In the genomic region with DNA sequence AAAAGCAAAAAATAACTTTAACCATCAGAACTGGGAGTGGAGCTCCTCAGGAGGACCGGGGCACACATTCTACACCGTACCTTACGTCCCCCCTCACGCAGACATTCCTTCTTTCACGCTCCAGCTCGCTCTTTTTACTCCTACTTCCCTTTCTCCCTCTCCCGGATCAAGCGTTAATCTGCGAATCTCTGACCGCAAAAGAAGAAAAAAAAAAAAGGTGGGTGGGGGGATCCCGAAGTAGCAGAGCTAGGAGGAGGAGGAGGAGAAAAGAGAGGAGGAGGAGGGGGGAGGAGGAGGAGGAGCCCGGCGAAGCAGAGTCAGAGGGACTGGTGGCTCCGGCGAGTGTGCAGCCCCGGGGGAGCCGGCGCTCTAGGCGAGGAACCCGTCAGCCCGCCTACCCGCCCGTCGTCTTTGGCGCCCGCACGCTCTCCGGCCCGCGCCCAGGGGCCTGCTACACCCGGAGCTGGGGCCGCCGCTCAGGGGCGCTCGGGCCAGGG, we compare ENCODE assay signal across 8 cellular contexts. TPM values are rescaled to one million over a fixed set of nuclear protein-coding genes. Genes with fewer than 3 reads are reported as not detected.
DNase-seq lines count a peak whose midpoint lies in the region; ATAC-seq, FAIRE-seq and TF ChIP-seq lines count a peak whose summit lies in the region.

A gene (plus strand): TSS at position 320 of the 497 bp plus-strand sequence.

- peak; percentile 55 for DNase-seq in GM23338 (ENCODE audit: low spot score)
- peak; percentile 6 for DNase-seq in T-helper 2 cell treated with Interferon-gamma antibody and Interleukin-4, amounts not matched to agents 5 μg/mL and 100 μg/mL, for 36 hours (ENCODE audit: low spot score)
- no peak for DNase-seq in esophagus muscularis mucosa (ENCODE audit: extremely low spot score)
- peak; percentile 16 for DNase-seq in neural crest cell (ENCODE audit: low read depth, low spot score)
- DNase-seq in frontal cortex (ENCODE audit: low spot score in 2 of 2): no peak
- DNase-seq in NOMO-1 treated with dmso at 0.1 percent for 144 hours (lab: John Stamatoyannopoulos, UW; ENCODE audit: unreplicated experiment): no peak
- DNase-seq in T-helper 1 cell: no peak

- TF ChIP-seq EP300 in esophagus muscularis mucosa (IDR thresholded peaks at IDR 0.05): no peak

- no peak within 1 kb of the TSS for H3K27ac Mint-ChIP-seq in GM23338
- H3K27ac Mint-ChIP-seq in T-helper 2 cell treated with Interferon-gamma antibody and Interleukin-4, amounts not matched to agents 5 μg/mL and 100 μg/mL, for 36 hours: no peak within 1 kb of the TSS
- H3K27ac Mint-ChIP-seq in neural crest cell (ENCODE audit: unreplicated experiment): no peak within 1 kb of the TSS

- H3K4me1 ChIP-seq in GM23338 (ENCODE audit: insufficient read depth) (peaks cover under 1% of the 10 kb centered on the region; the same call in 1 of the 2 replicates), esophagus muscularis mucosa (peaks cover 0 to 21% (median 17%) of the 10 kb centered on the region in 4 donors)

- H3K9me3 Mint-ChIP-seq in GM23338 (no peaks in the 10 kb centered on the region), neural crest cell (peaks cover 4% of the 10 kb centered on the region)
- H3K9me3 Mint-ChIP-seq in T-helper 2 cell treated with Interferon-gamma antibody and Interleukin-4, amounts not matched to agents 5 μg/mL and 100 μg/mL, for 36 hours: no peaks in the 10 kb centered on the region

- H3K4me1 Mint-ChIP-seq in GM23338: peaks cover 30% of the 10 kb centered on the region
- H3K4me1 Mint-ChIP-seq in T-helper 2 cell treated with Interferon-gamma antibody and Interleukin-4, amounts not matched to agents 5 μg/mL and 100 μg/mL, for 36 hours (ENCODE audit: low read depth): no peaks in the 10 kb centered on the region
- H3K4me1 Mint-ChIP-seq in neural crest cell: peaks cover 25% of the 10 kb centered on the region

- H3K4me3 Mint-ChIP-seq in GM23338 (peak within 1 kb of the TSS; percentile 81), neural crest cell (peak within 1 kb of the TSS; percentile 85)
- H3K4me3 Mint-ChIP-seq in T-helper 2 cell treated with Interferon-gamma antibody and Interleukin-4, amounts not matched to agents 5 μg/mL and 100 μg/mL, for 36 hours: peak within 1 kb of the TSS; percentile 34

- H3K36me3 Mint-ChIP-seq in GM23338 (ENCODE audit: low read depth) (no peaks in the 10 kb centered on the region; the same call in 2 of the 3 replicates), neural crest cell (ENCODE audit: low read depth) (peaks cover 3% of the 10 kb centered on the region)
- H3K36me3 Mint-ChIP-seq in T-helper 2 cell treated with Interferon-gamma antibody and Interleukin-4, amounts not matched to agents 5 μg/mL and 100 μg/mL, for 36 hours (ENCODE audit: low read depth): no peaks in the 10 kb centered on the region

- no peak within 1 kb of the TSS for H2AFZ ChIP-seq in GM23338

- H3K36me3 ChIP-seq in GM23338 (ENCODE audit: insufficient read depth) (no peaks in the 10 kb centered on the region), esophagus muscularis mucosa (no peaks in the 10 kb centered on the region)

- TF ChIP-seq POLR2A in esophagus muscularis mucosa (IDR thresholded peaks at IDR 0.05; ENCODE audit: low read depth): no peak

- FAIRE-seq in frontal cortex (lab: Jason Lieb, UNC): no peak

- H3F3A ChIP-seq in GM23338 (replicated peaks; ENCODE audit: low read depth): no peaks in the 10 kb centered on the region

- H3K4me2 ChIP-seq in GM23338: peak within 1 kb of the TSS; percentile 85

- no peaks in the 10 kb centered on the region for H3K27me3 ChIP-seq in GM23338 (ENCODE audit: insufficient read depth)
- peaks cover 0 to 32% (median 8%) of the 10 kb centered on the region in 4 donors for H3K27me3 ChIP-seq in esophagus muscularis mucosa

- no peaks in the 10 kb centered on the region for H4K20me1 ChIP-seq in GM23338 (replicated peaks; ENCODE audit: insufficient read depth)

- H3K9me3 ChIP-seq in esophagus muscularis mucosa: no peaks in the 10 kb centered on the region

- 30% methylated on average over 19 of the region's 35 CpGs for WGBS in esophagus muscularis mucosa

- H3K27me3 Mint-ChIP-seq in GM23338 (ENCODE audit: insufficient read depth, low read depth, poor library complexity): peaks cover 2% of the 10 kb centered on the region
- peaks cover 50% of the 10 kb centered on the region for H3K27me3 Mint-ChIP-seq in T-helper 2 cell treated with Interferon-gamma antibody and Interleukin-4, amounts not matched to agents 5 μg/mL and 100 μg/mL, for 36 hours (ENCODE audit: low read depth)
- H3K27me3 Mint-ChIP-seq in neural crest cell (ENCODE audit: low read depth): peaks cover 9% of the 10 kb centered on the region

- intact Hi-C loops in esophagus muscularis mucosa (cut with DNase I): no loop called here

- TF ChIP-seq CTCF in GM23338 (conservative IDR thresholded peaks at IDR 0.05; ENCODE audit: low read depth in 2 of 2) (no peak), esophagus muscularis mucosa (IDR thresholded peaks at IDR 0.05) (no peak), neural crest cell (conservative IDR thresholded peaks at IDR 0.05) (no peak)

- H3K4me3 ChIP-seq in GM23338: peak within 1 kb of the TSS; percentile 70
- peak within 1 kb of the TSS; percentile 50 to 60 (median 53) for H3K4me3 ChIP-seq in esophagus muscularis mucosa

- H3K9me2 ChIP-seq in GM23338 (ENCODE audit: insufficient read depth): no peaks in the 10 kb centered on the region

- ATAC-seq in GM23338: peak; percentile 56
- no peak for ATAC-seq in GM21515 (IDR thresholded peaks at IDR 0.05; ENCODE audit: unreplicated experiment)

- H3K79me2 ChIP-seq in GM23338 (replicated peaks; ENCODE audit: insufficient read depth): peaks cover 26% of the 10 kb centered on the region

- H3K27ac ChIP-seq in GM23338 (ENCODE audit: low read depth): peak within 1 kb of the TSS; percentile 84
- H3K27ac ChIP-seq in esophagus muscularis mucosa (replicated peaks in 1 of 4): peak within 1 kb of the TSS; percentile 49 to 66 (median 58)

TF ChIP-seq in GM23338, 12 proteins besides CTCF, POLR2A, EP300 and RAD21:
- TF ChIP-seq JUNB (IDR thresholded peaks at IDR 0.05; ENCODE audit: unreplicated experiment) (no peak), POLR2AphosphoS5 (IDR thresholded peaks at IDR 0.05; ENCODE audit: low read depth) (0 out of 2 replicates have a peak, but pooled peaks have one; percentile 25)
TF ChIP-seq in GM23338: peak in this region for 1.

RNA-seq across cellular contexts. Expression of the gene that starts here (rescaled TPM):
- 7.0 and 9.5 TPM in 2 replicates for total RNA-seq in GM23338 (2014; rRNA removed; shearing (Covaris generic))
- 3.7 and 4.7 TPM in 2 replicates for polyA plus RNA-seq in GM23338 (2016; fragmentation: Nextera tagmentation; extraction: Ambion mirVana)
- total RNA-seq in esophagus muscularis mucosa (10 to 100 TPM; 10.4 to 31.4 (median 17.7) TPM), neural crest cell (9.9 and 10.8 TPM in 2 replicates), frontal cortex (0.82 TPM)

Comparison
In these comparisons a context has a peak if more than half of its experiments do, and no peak if none do; other contexts are left out.
1. DNase-seq: peak in GM23338 (single experiment), T-helper 2 cell treated with Interferon-gamma antibody and Interleukin-4, amounts not matched to agents 5 μg/mL and 100 μg/mL, for 36 hours (single experiment) and neural crest cell (single experiment); none in esophagus muscularis mucosa (single experiment), frontal cortex (0 of 2), NOMO-1 treated with dmso at 0.1 percent for 144 hours (single experiment) and T-helper 1 cell (0 of 5).
2. H3K4me3 Mint-ChIP-seq: peak in every context shown above with its lines; median percentile 85 in neural crest cell; 81 in GM23338; 34 in T-helper 2 cell treated with Interferon-gamma antibody and Interleukin-4, amounts not matched to agents 5 μg/mL and 100 μg/mL, for 36 hours.